In genomic region chr6:27893836-27894807, GRCh38 we compare ENCODE assay signal across 8 cellular contexts. TPM values are rescaled to one million over a fixed set of nuclear protein-coding genes. Genes with fewer than 3 reads are reported as not detected.
DNase-seq lines count a peak whose midpoint lies in the region; ATAC-seq lines count a peak whose summit lies in the region.

No MANE protein-coding gene starts in this region.

- no peaks in the 10 kb centered on the region for H3K9me3 ChIP-seq in endocrine pancreas (ENCODE audit: control insufficient read depth, low read length)

- no peaks in the 10 kb centered on the region for H3K27me3 Mint-ChIP-seq in activated CD8-positive, alpha-beta T cell treated with anti-CD3 and anti-CD28 coated beads, Interleukin-2, amount 10 ng/mL, durations not matched to agents 7 days and 5 days (ENCODE audit: low read depth)

- CTCF ChIA-PET in activated CD8-positive, alpha-beta T cell treated with anti-CD3 and anti-CD28 coated beads, Interleukin-2, amount 10 ng/mL, durations not matched to agents 7 days and 5 days (lab: Charles Lee), result interaction anchor here (0.7 to 6.6 kb wide), 23 partner anchors 19 to 735 kb away, joined by 3 to 109 read pairs (median 9); a partner anchor contains a TSS

- DNase-seq in C1 segment of cervical spinal cord (lab: John Stamatoyannopoulos, UW) (peak in 13 of 14 donors; percentile 46 to 86 (median 71)), HK-2 (ENCODE audit: unreplicated experiment) (peak; percentile 90), NCI-H774 (lab: John Stamatoyannopoulos, UW) (peak; percentile 95), medulla oblongata (ENCODE audit: extremely low spot score) (peak; percentile 95)
- peak; percentile 90 for DNase-seq in activated CD8-positive, alpha-beta T cell treated with anti-CD3 and anti-CD28 coated beads, Interleukin-2, amount 10 ng/mL, durations not matched to agents 7 days and 5 days
- DNase-seq in stimulated activated CD8-positive, alpha-beta memory T cell treated with anti-CD3 and anti-CD28 coated beads, Interleukin-12 subunit alpha, Interleukin-12 subunit beta, amount 100 ng/mL, for 1 hour (ENCODE audit: low read depth), result peak; percentile 63

- peak; percentile 0 for ATAC-seq in activated CD8-positive, alpha-beta T cell treated with anti-CD3 and anti-CD28 coated beads, Interleukin-2, amount 10 ng/mL, durations not matched to agents 7 days and 5 days
- ATAC-seq in GM19452 (IDR thresholded peaks at IDR 0.05; ENCODE audit: unreplicated experiment), result no peak

- POLR2A ChIA-PET in activated CD8-positive, alpha-beta T cell treated with anti-CD3 and anti-CD28 coated beads, Interleukin-2, amount 10 ng/mL, durations not matched to agents 7 days and 5 days (lab: Charles Lee), result interaction anchor here (0.7 to 10.8 kb wide), 51 partner anchors 8 to 1873 kb away, joined by 3 to 1677 read pairs (median 13); partner anchors contain the start of genes ZKSCAN8, ZSCAN16, ZSCAN26 and ZSCAN31

- H3K4me1 ChIP-seq in endocrine pancreas (ENCODE audit: control insufficient read depth, insufficient read depth, low read length), result no peaks in the 10 kb centered on the region

- H3K36me3 Mint-ChIP-seq in activated CD8-positive, alpha-beta T cell treated with anti-CD3 and anti-CD28 coated beads, Interleukin-2, amount 10 ng/mL, durations not matched to agents 7 days and 5 days (ENCODE audit: low read depth), result peaks cover 14% of the 10 kb centered on the region

- peak overlapping the region; percentile 20 for H3K9ac ChIP-seq in endocrine pancreas (ENCODE audit: control insufficient read depth, insufficient read depth, low read length)

- peak overlapping the region; percentile 74 for H3K4me3 ChIP-seq in endocrine pancreas (ENCODE audit: control insufficient read depth, insufficient read depth, low read length)

- peaks cover 48% of the 10 kb centered on the region for H3K4me1 Mint-ChIP-seq in activated CD8-positive, alpha-beta T cell treated with anti-CD3 and anti-CD28 coated beads, Interleukin-2, amount 10 ng/mL, durations not matched to agents 7 days and 5 days (ENCODE audit: low read depth)

- H3K27ac Mint-ChIP-seq in activated CD8-positive, alpha-beta T cell treated with anti-CD3 and anti-CD28 coated beads, Interleukin-2, amount 10 ng/mL, durations not matched to agents 7 days and 5 days, result no peak overlapping the region

- no peaks in the 10 kb centered on the region for H3K9me3 Mint-ChIP-seq in activated CD8-positive, alpha-beta T cell treated with anti-CD3 and anti-CD28 coated beads, Interleukin-2, amount 10 ng/mL, durations not matched to agents 7 days and 5 days (ENCODE audit: insufficient read depth)

- H3K27me3 ChIP-seq in endocrine pancreas (ENCODE audit: control insufficient read depth, insufficient read depth, low read length), result peaks cover 11% of the 10 kb centered on the region

- no peaks in the 10 kb centered on the region for H3K36me3 ChIP-seq in endocrine pancreas (ENCODE audit: control insufficient read depth, insufficient read depth, low read length)

- H3K4me3 Mint-ChIP-seq in activated CD8-positive, alpha-beta T cell treated with anti-CD3 and anti-CD28 coated beads, Interleukin-2, amount 10 ng/mL, durations not matched to agents 7 days and 5 days, result no peak overlapping the region

RNA-seq across cellular contexts. Expression of gene OR2B2, which starts 18.1 kb away (rescaled TPM):
- not detected for total RNA-seq in activated CD8-positive, alpha-beta T cell treated with anti-CD3 and anti-CD28 coated beads, Interleukin-2, amount 10 ng/mL, durations not matched to agents 7 days and 5 days
